In the genomic region with DNA sequence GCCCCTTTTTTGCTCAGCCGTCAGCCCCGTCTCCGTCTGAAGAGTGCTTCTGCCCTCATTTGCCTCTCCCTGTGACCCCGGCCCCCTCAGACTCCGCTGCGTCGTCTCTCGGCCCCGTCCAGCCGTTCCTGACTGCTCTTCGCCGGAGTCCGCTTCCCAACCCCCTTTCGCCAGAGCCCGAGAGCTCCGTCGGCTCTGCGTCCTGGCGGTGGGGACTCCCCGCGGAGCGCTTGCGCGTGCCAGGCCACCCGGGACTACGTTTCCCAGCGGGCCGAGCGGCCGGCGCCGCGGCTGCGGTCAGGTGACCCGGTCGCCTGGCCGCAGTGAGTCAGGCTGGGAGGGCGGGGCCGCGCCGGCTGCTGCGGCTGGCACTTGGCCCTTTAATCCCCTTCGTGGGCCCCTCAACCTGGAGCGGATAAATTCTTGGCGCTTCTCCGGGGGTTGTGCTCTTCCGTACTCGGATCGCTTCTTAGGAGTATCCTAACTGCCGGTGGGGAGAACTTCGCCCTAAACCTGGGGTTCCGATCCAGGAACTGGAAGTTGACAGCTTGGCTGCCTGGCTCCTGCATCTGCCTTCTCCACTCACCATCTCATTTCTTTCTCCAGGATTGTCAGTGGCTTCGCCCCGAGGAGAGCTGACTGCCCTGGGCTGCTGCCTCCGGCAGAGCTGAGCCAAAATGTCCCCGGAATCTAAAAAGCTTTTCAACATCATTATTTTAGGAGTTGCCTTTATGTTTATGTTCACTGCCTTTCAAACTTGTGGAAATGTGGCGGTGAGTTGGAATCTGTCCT, we compare ENCODE assay signal across 1 cellular context.
TF ChIP-seq lines count a peak whose summit lies in the region.

A gene (plus strand): TSS at position 444 of the 792 bp plus-strand sequence. CDS start 234 bp downstream, at position 678.

TF ChIP-seq in HepG2, 621 proteins besides CTCF, POLR2A, EP300 and RAD21 (continued from another document and continues in another):
- TF ChIP-seq, protein P1, sequence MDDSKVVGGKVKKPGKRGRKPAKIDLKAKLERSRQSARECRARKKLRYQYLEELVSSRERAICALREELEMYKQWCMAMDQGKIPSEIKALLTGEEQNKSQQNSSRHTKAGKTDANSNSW (CRISPR knock-in tag; IDR thresholded peaks at IDR 0.05; ENCODE audit: borderline replicate concordance), result no peak
- TF ChIP-seq SNAPC2 (CRISPR knock-in tag; IDR thresholded peaks at IDR 0.05) (no peak), TOE1 (CRISPR knock-in tag; IDR thresholded peaks at IDR 0.05) (no peak), FOSL1 (CRISPR knock-in tag; IDR thresholded peaks at IDR 0.05; ENCODE audit: borderline replicate concordance) (no peak; the same call in none of the 2 replicates), KLF9 (CRISPR knock-in tag; IDR thresholded peaks at IDR 0.05; ENCODE audit: low read depth) (no peak; the same call in none of the 2 replicates), ZMYM2 (CRISPR knock-in tag; IDR thresholded peaks at IDR 0.05) (no peak), HNF4A (CRISPR knock-in tag; IDR thresholded peaks at IDR 0.05) (0 out of 2 replicates have a peak, but pooled peaks have one; percentile 1), GABPB1 (CRISPR knock-in tag; IDR thresholded peaks at IDR 0.05) (peak; percentile 46; the same call in 1 of the 2 replicates), SETDB1 (CRISPR knock-in tag; IDR thresholded peaks at IDR 0.05; ENCODE audit: borderline replicate concordance) (no peak), THYN1 (CRISPR knock-in tag; IDR thresholded peaks at IDR 0.05; ENCODE audit: borderline replicate concordance, low read depth) (no peak), KLF13 (CRISPR knock-in tag; IDR thresholded peaks at IDR 0.05) (no peak), HDAC2 (CRISPR knock-in tag; IDR thresholded peaks at IDR 0.05) (no peak; the same call in none of the 2 replicates), BORCS8-MEF2B (CRISPR knock-in tag; IDR thresholded peaks at IDR 0.05) (no peak), GZF1 (CRISPR knock-in tag; IDR thresholded peaks at IDR 0.05) (no peak; the same call in 1 of the 2 replicates), ZNF564 (CRISPR knock-in tag; IDR thresholded peaks at IDR 0.05) (no peak), ZNF530 (CRISPR knock-in tag; IDR thresholded peaks at IDR 0.05; ENCODE audit: low read depth) (no peak), FOXM1 (CRISPR knock-in tag; IDR thresholded peaks at IDR 0.05) (0 out of 2 replicates have a peak, but pooled peaks have one; percentile 35), CHD2 (IDR thresholded peaks at IDR 0.05; ENCODE audit: low read depth, low read length) (peak; percentile 42; the same call in 1 of the 2 replicates), EEA1 (CRISPR knock-in tag; IDR thresholded peaks at IDR 0.05; ENCODE audit: borderline replicate concordance) (peak; percentile 79; the same call in 1 of the 2 replicates), ZNF563 (CRISPR knock-in tag; IDR thresholded peaks at IDR 0.05) (no peak; the same call in 1 of the 2 replicates), FLYWCH1 (CRISPR knock-in tag; IDR thresholded peaks at IDR 0.05) (0 out of 2 replicates have a peak, but pooled peaks have one; percentile 77), ZNF614 (CRISPR knock-in tag; IDR thresholded peaks at IDR 0.05; ENCODE audit: borderline replicate concordance) (peak; percentile 65; the same call in 1 of the 2 replicates), ZNF143 (CRISPR knock-in tag; IDR thresholded peaks at IDR 0.05) (peak; percentile 95)
- TF ChIP-seq, protein P2, sequence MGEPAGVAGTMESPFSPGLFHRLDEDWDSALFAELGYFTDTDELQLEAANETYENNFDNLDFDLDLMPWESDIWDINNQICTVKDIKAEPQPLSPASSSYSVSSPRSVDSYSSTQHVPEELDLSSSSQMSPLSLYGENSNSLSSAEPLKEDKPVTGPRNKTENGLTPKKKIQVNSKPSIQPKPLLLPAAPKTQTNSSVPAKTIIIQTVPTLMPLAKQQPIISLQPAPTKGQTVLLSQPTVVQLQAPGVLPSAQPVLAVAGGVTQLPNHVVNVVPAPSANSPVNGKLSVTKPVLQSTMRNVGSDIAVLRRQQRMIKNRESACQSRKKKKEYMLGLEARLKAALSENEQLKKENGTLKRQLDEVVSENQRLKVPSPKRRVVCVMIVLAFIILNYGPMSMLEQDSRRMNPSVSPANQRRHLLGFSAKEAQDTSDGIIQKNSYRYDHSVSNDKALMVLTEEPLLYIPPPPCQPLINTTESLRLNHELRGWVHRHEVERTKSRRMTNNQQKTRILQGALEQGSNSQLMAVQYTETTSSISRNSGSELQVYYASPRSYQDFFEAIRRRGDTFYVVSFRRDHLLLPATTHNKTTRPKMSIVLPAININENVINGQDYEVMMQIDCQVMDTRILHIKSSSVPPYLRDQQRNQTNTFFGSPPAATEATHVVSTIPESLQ (CRISPR knock-in tag; conservative IDR thresholded peaks at IDR 0.05), result no peak
- TF ChIP-seq, protein P3, sequence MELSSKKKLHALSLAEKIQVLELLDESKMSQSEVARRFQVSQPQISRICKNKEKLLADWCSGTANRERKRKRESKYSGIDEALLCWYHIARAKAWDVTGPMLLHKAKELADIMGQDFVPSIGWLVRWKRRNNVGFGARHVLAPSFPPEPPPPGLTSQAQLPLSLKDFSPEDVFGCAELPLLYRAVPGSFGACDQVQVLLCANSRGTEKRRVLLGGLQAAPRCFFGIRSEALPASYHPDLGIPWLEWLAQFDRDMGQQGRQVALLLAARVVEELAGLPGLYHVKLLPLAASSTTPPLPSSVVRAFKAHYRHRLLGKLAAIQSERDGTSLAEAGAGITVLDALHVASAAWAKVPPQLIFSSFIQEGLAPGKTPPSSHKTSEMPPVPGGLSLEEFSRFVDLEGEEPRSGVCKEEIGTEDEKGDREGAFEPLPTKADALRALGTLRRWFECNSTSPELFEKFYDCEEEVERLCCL (CRISPR knock-in tag; IDR thresholded peaks at IDR 0.05; ENCODE audit: borderline replicate concordance), result peak; percentile 20; the same call in 1 of the 2 replicates
- TF ChIP-seq, protein P4, sequence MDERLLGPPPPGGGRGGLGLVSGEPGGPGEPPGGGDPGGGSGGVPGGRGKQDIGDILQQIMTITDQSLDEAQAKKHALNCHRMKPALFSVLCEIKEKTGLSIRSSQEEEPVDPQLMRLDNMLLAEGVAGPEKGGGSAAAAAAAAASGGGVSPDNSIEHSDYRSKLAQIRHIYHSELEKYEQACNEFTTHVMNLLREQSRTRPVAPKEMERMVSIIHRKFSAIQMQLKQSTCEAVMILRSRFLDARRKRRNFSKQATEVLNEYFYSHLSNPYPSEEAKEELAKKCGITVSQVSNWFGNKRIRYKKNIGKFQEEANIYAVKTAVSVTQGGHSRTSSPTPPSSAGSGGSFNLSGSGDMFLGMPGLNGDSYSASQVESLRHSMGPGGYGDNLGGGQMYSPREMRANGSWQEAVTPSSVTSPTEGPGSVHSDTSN (CRISPR knock-in tag; IDR thresholded peaks at IDR 0.05), result no peak
- TF ChIP-seq, protein P5, sequence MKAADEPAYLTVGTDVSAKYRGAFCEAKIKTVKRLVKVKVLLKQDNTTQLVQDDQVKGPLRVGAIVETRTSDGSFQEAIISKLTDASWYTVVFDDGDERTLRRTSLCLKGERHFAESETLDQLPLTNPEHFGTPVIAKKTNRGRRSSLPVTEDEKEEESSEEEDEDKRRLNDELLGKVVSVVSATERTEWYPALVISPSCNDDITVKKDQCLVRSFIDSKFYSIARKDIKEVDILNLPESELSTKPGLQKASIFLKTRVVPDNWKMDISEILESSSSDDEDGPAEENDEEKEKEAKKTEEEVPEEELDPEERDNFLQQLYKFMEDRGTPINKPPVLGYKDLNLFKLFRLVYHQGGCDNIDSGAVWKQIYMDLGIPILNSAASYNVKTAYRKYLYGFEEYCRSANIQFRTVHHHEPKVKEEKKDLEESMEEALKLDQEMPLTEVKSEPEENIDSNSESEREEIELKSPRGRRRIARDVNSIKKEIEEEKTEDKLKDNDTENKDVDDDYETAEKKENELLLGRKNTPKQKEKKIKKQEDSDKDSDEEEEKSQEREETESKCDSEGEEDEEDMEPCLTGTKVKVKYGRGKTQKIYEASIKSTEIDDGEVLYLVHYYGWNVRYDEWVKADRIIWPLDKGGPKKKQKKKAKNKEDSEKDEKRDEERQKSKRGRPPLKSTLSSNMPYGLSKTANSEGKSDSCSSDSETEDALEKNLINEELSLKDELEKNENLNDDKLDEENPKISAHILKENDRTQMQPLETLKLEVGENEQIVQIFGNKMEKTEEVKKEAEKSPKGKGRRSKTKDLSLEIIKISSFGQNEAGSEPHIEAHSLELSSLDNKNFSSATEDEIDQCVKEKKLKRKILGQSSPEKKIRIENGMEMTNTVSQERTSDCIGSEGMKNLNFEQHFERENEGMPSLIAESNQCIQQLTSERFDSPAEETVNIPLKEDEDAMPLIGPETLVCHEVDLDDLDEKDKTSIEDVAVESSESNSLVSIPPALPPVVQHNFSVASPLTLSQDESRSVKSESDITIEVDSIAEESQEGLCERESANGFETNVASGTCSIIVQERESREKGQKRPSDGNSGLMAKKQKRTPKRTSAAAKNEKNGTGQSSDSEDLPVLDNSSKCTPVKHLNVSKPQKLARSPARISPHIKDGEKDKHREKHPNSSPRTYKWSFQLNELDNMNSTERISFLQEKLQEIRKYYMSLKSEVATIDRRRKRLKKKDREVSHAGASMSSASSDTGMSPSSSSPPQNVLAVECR (CRISPR knock-in tag; IDR thresholded peaks at IDR 0.05; ENCODE audit: borderline replicate concordance), result peak; percentile 92
- TF ChIP-seq, protein P6, sequence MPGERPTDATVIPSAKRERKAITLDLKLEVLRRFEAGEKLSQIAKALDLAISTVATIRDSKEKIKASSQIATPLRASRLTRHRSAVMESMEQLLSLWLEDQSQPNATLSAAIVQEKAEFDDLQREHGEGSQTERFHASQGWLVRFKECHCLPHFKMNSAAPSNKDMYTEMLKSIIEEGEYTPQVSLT (CRISPR knock-in tag; IDR thresholded peaks at IDR 0.05; ENCODE audit: borderline replicate concordance, low read depth), result no peak
- TF ChIP-seq, protein P7, sequence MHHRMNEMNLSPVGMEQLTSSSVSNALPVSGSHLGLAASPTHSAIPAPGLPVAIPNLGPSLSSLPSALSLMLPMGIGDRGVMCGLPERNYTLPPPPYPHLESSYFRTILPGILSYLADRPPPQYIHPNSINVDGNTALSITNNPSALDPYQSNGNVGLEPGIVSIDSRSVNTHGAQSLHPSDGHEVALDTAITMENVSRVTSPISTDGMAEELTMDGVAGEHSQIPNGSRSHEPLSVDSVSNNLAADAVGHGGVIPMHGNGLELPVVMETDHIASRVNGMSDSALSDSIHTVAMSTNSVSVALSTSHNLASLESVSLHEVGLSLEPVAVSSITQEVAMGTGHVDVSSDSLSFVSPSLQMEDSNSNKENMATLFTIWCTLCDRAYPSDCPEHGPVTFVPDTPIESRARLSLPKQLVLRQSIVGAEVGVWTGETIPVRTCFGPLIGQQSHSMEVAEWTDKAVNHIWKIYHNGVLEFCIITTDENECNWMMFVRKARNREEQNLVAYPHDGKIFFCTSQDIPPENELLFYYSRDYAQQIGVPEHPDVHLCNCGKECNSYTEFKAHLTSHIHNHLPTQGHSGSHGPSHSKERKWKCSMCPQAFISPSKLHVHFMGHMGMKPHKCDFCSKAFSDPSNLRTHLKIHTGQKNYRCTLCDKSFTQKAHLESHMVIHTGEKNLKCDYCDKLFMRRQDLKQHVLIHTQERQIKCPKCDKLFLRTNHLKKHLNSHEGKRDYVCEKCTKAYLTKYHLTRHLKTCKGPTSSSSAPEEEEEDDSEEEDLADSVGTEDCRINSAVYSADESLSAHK (CRISPR knock-in tag; IDR thresholded peaks at IDR 0.05; ENCODE audit: borderline replicate concordance), result no peak
- TF ChIP-seq, protein P8, sequence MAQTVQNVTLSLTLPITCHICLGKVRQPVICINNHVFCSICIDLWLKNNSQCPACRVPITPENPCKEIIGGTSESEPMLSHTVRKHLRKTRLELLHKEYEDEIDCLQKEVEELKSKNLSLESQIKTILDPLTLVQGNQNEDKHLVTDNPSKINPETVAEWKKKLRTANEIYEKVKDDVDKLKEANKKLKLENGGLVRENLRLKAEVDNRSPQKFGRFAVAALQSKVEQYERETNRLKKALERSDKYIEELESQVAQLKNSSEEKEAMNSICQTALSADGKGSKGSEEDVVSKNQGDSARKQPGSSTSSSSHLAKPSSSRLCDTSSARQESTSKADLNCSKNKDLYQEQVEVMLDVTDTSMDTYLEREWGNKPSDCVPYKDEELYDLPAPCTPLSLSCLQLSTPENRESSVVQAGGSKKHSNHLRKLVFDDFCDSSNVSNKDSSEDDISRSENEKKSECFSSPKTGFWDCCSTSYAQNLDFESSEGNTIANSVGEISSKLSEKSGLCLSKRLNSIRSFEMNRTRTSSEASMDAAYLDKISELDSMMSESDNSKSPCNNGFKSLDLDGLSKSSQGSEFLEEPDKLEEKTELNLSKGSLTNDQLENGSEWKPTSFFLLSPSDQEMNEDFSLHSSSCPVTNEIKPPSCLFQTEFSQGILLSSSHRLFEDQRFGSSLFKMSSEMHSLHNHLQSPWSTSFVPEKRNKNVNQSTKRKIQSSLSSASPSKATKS (CRISPR knock-in tag; IDR thresholded peaks at IDR 0.05), result no peak
- TF ChIP-seq, protein P9, sequence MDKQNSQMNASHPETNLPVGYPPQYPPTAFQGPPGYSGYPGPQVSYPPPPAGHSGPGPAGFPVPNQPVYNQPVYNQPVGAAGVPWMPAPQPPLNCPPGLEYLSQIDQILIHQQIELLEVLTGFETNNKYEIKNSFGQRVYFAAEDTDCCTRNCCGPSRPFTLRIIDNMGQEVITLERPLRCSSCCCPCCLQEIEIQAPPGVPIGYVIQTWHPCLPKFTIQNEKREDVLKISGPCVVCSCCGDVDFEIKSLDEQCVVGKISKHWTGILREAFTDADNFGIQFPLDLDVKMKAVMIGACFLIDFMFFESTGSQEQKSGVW (CRISPR knock-in tag; IDR thresholded peaks at IDR 0.05; ENCODE audit: borderline replicate concordance), result no peak
- TF ChIP-seq, protein P10, sequence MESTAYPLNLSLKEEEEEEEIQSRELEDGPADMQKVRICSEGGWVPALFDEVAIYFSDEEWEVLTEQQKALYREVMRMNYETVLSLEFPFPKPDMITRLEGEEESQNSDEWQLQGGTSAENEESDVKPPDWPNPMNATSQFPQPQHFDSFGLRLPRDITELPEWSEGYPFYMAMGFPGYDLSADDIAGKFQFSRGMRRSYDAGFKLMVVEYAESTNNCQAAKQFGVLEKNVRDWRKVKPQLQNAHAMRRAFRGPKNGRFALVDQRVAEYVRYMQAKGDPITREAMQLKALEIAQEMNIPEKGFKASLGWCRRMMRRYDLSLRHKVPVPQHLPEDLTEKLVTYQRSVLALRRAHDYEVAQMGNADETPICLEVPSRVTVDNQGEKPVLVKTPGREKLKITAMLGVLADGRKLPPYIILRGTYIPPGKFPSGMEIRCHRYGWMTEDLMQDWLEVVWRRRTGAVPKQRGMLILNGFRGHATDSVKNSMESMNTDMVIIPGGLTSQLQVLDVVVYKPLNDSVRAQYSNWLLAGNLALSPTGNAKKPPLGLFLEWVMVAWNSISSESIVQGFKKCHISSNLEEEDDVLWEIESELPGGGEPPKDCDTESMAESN (CRISPR knock-in tag; conservative IDR thresholded peaks at IDR 0.05), result no peak
